Comparison of ENCODE assay signal across 29 cellular contexts in genomic region chr2:200092235-200092634, GRCh38.
DNase-seq lines count a peak whose midpoint lies in the region; ATAC-seq lines count a peak whose summit lies in the region.
"Had no signal": no experiment of that assay in that cellular context is flagged by ENCODE, and none has a peak within 500 bp of the region (broad histone marks: within the 10 kb centered on the region; RNA-seq: fewer than 3 reads in every experiment).

No MANE protein-coding gene starts in this region.

- no peak overlapping the region for H4K8ac ChIP-seq in mesendoderm (ENCODE audit: low read depth, low read length)

- H3K18ac ChIP-seq in mesendoderm (ENCODE audit: low read length) = peak overlapping the region; percentile 83

- no peak overlapping the region for H3K23ac ChIP-seq in mesendoderm (ENCODE audit: low read length)

- no peaks in the 10 kb centered on the region for H3K79me1 ChIP-seq in mesendoderm (ENCODE audit: low read length)

- no peak overlapping the region for H3K27ac ChIP-seq in mesendoderm (ENCODE audit: low read depth, low read length)
- H3K27ac ChIP-seq in right cardiac atrium (ENCODE audit: low read length) = no peak overlapping the region
- H3K27ac ChIP-seq: 22Rv1, GM23248, PC-9, SJCRH30 had no signal

- no peak overlapping the region for H2BK15ac ChIP-seq in mesendoderm (replicated peaks; ENCODE audit: low read depth)

- H3K4me2 ChIP-seq in mesendoderm (ENCODE audit: low read length) = no peak overlapping the region
- H3K4me2 ChIP-seq: PC-9 had no signal

- H3K9me3 ChIP-seq in right cardiac atrium (ENCODE audit: control insufficient read depth, low read length) = no peaks in the 10 kb centered on the region
- H3K9me3 ChIP-seq: BE2C had no signal

- WGBS in mesendoderm (ENCODE audit: extremely low coverage, insufficient coverage, low lambda C conversion rate) = no CpG with 5 or more reads among the region's 2 CpGs
- 49% methylated on average over 2 of the region's 2 CpGs for WGBS in right cardiac atrium

- H2BK120ac ChIP-seq in mesendoderm (ENCODE audit: low read depth, low read length) = no peak overlapping the region

- ATAC-seq in right cardiac atrium = no peak
- no peak for ATAC-seq in natural killer cell treated with Interleukin-12 subunit alpha and Interleukin-12 subunit beta and Interleukin-15 and Interleukin-18, amount 100 ng/mL, for 72 hours
- ATAC-seq: K562, Right ventricle myocardium inferior, SK-N-SH treated with all-trans-retinoic acid at 6 μM for 48 hours had no signal

- no peaks in the 10 kb centered on the region for H3K4me1 Mint-ChIP-seq in natural killer cell treated with Interleukin-12 subunit alpha and Interleukin-12 subunit beta and Interleukin-15 and Interleukin-18, amount 100 ng/mL, for 72 hours (ENCODE audit: low read depth in 2 of 2)
- H3K4me1 Mint-ChIP-seq: CD14-positive monocyte; CD8-positive, alpha-beta memory T cell had no signal

- H3K36me3 ChIP-seq in mesendoderm (ENCODE audit: control insufficient read depth, insufficient read depth, low read length) = no peaks in the 10 kb centered on the region
- H3K36me3 ChIP-seq: BE2C, SJCRH30 had no signal

- intact Hi-C loops in right cardiac atrium (cut with DNase I) = no loop called here

- H2BK5ac ChIP-seq in mesendoderm (ENCODE audit: low read length) = no peak overlapping the region

- H3K4me3 ChIP-seq in mesendoderm (ENCODE audit: low read length) = no peak overlapping the region
- no peak overlapping the region for H3K4me3 ChIP-seq in right cardiac atrium (ENCODE audit: low read length)
- H3K4me3 ChIP-seq: GM23248, K562, PC-9, SJCRH30 had no signal

- no peak overlapping the region for H3K4me3 Mint-ChIP-seq in natural killer cell treated with Interleukin-12 subunit alpha and Interleukin-12 subunit beta and Interleukin-15 and Interleukin-18, amount 100 ng/mL, for 72 hours
- H3K4me3 Mint-ChIP-seq: CD14-positive monocyte; CD8-positive, alpha-beta memory T cell; H9 had no signal

- no peak overlapping the region for H2AK5ac ChIP-seq in mesendoderm (ENCODE audit: low read length)

- peak overlapping the region; percentile 42 for H3K4ac ChIP-seq in mesendoderm (ENCODE audit: low read depth, low read length)

- H3K4me1 ChIP-seq in mesendoderm (ENCODE audit: control insufficient read depth, low read depth, low read length) (peaks cover 20% of the 10 kb centered on the region), right cardiac atrium (ENCODE audit: control insufficient read depth, insufficient read depth, low read length) (no peaks in the 10 kb centered on the region)

- DNase-seq in A172 (ENCODE audit: low spot score) (peak; percentile 10), NCI-H226 (peak; percentile 4), kidney glomerular epithelial cell (lab: John Stamatoyannopoulos, UW) (peak; percentile 31), mesendoderm (no peak), right cardiac atrium (no peak), mesenteric fat pad (ENCODE audit: low spot score) (no peak), DMS53 (lab: John Stamatoyannopoulos, UW) (no peak)
- no peak for DNase-seq in natural killer cell treated with Interleukin-12 subunit alpha and Interleukin-12 subunit beta and Interleukin-15 and Interleukin-18, amount 100 ng/mL, for 72 hours (ENCODE audit: low spot score)
- DNase-seq: ACHN; BE2C; Calu3; CD8-positive, alpha-beta memory T cell; DND-41; GM23248; H9; Kasumi-1; NCI-H1092 treated with DMSO at 0.1 percent for 48 hours; NCI-H1436; NCI-H187 treated with DMSO at 0.1 percent for 48 hours; NCI-H2171 treated with DMSO at 0.1 percent for 48 hours; NCI-H524 treated with DMSO at 0.1 percent for 48 hours; NCI-H82; PC-9; SJCRH30 had no signal

- no peak overlapping the region for H3K27ac Mint-ChIP-seq in natural killer cell treated with Interleukin-12 subunit alpha and Interleukin-12 subunit beta and Interleukin-15 and Interleukin-18, amount 100 ng/mL, for 72 hours
- H3K27ac Mint-ChIP-seq: CD14-positive monocyte had no signal

- H3K9me3 Mint-ChIP-seq in natural killer cell treated with Interleukin-12 subunit alpha and Interleukin-12 subunit beta and Interleukin-15 and Interleukin-18, amount 100 ng/mL, for 72 hours = no peaks in the 10 kb centered on the region
- H3K9me3 Mint-ChIP-seq: CD8-positive, alpha-beta memory T cell; H9 had no signal

- H3K27me3 ChIP-seq in mesendoderm (ENCODE audit: insufficient read depth, low read length, poor library complexity) (no peaks in the 10 kb centered on the region), right cardiac atrium (ENCODE audit: control insufficient read depth, insufficient read depth) (no peaks in the 10 kb centered on the region)
- H3K27me3 ChIP-seq: BE2C, SJCRH30 had no signal

- no peaks in the 10 kb centered on the region for H3K36me3 Mint-ChIP-seq in natural killer cell treated with Interleukin-12 subunit alpha and Interleukin-12 subunit beta and Interleukin-15 and Interleukin-18, amount 100 ng/mL, for 72 hours
- H3K36me3 Mint-ChIP-seq: CD14-positive monocyte; CD8-positive, alpha-beta memory T cell had no signal

- no peaks in the 10 kb centered on the region for H3K79me2 ChIP-seq in mesendoderm (ENCODE audit: control insufficient read depth, insufficient read depth, low read length)

- H3K9ac ChIP-seq in mesendoderm (ENCODE audit: low read length) = no peak overlapping the region
- H3K9ac ChIP-seq: GM23248 had no signal

- peaks cover 17 to 40% of the 10 kb centered on the region in 2 donors for H3K27me3 Mint-ChIP-seq in natural killer cell treated with Interleukin-12 subunit alpha and Interleukin-12 subunit beta and Interleukin-15 and Interleukin-18, amount 100 ng/mL, for 72 hours

- H3K56ac ChIP-seq in mesendoderm (ENCODE audit: low read length) = no peak overlapping the region

- no peak overlapping the region for H4K5ac ChIP-seq in mesendoderm (ENCODE audit: low read length)

Comparison
In these comparisons a context has a peak if more than half of its experiments do, and no peak if none do; other contexts are left out.
1. DNase-seq: peak in A172 (single experiment), NCI-H226 (single experiment) and kidney glomerular epithelial cell (single experiment); none in mesendoderm (single experiment), right cardiac atrium (0 of 3), natural killer cell treated with Interleukin-12 subunit alpha and Interleukin-12 subunit beta and Interleukin-15 and Interleukin-18, amount 100 ng/mL, for 72 hours (single experiment), mesenteric fat pad (single experiment) and DMS53 (single experiment).